9 cellular contexts compared by ENCODE assay signal in genomic region chr5:39197556-39197955, GRCh38. TPM values are rescaled to one million over a fixed set of nuclear protein-coding genes. Genes with fewer than 3 reads are reported as not detected.
DNase-seq lines count a peak whose midpoint lies in the region; ATAC-seq, FAIRE-seq and TF ChIP-seq lines count a peak whose summit lies in the region.
"Had no signal": no experiment of that assay in that cellular context is flagged by ENCODE, and none has a peak within 500 bp of the region (broad histone marks: within the 10 kb centered on the region; RNA-seq: fewer than 3 reads in every experiment).

No MANE protein-coding gene starts in this region.

- H3K4me3 ChIP-seq in PC-9, result no peak overlapping the region
- no peak overlapping the region for H3K4me3 ChIP-seq in bronchial epithelial cell (ENCODE audit: low read depth, low read length)

- peak overlapping the region; percentile 46 for H3K4me2 ChIP-seq in PC-9

- no peaks in the 10 kb centered on the region for H3K9me3 Mint-ChIP-seq in activated CD4-positive, alpha-beta memory T cell treated with anti-CD3 and anti-CD28 coated beads for 36 hours

- no TSS peak for BruUV-seq in PC-9 (replicated peaks; lab: Mats Ljungman, UMichigan)

- H3K36me3 ChIP-seq in PC-9 (ENCODE audit: low read depth) (no peaks in the 10 kb centered on the region; the same call in 1 of the 2 replicates), bronchial epithelial cell (ENCODE audit: control insufficient read depth, insufficient read depth, low read length) (no peaks in the 10 kb centered on the region)

- peaks cover 39% of the 10 kb centered on the region for H3K4me1 Mint-ChIP-seq in activated CD4-positive, alpha-beta memory T cell treated with anti-CD3 and anti-CD28 coated beads for 36 hours (ENCODE audit: low read depth)

- H3K4me3 Mint-ChIP-seq in activated CD4-positive, alpha-beta memory T cell treated with anti-CD3 and anti-CD28 coated beads for 36 hours, result peak overlapping the region; percentile 62

- CTCF ChIA-PET in PC-9 (lab: Charles Lee), result no interaction called here
- CTCF ChIA-PET in activated CD4-positive, alpha-beta memory T cell treated with anti-CD3 and anti-CD28 coated beads for 36 hours (lab: Charles Lee), result interaction anchor here (1.0 to 8.7 kb wide), 3 partner anchors 20 to 48 kb away, joined by 3 to 75 read pairs (median 3); partner anchors contain the start of gene FYB1

- H3K27ac Mint-ChIP-seq in activated CD4-positive, alpha-beta memory T cell treated with anti-CD3 and anti-CD28 coated beads for 36 hours, result peak overlapping the region; percentile 77

- H3K27ac ChIP-seq in PC-9, result peak overlapping the region; percentile 91

- DNase-seq in PC-9 (peak in 1 of 2 experiments; percentile 60), bronchial epithelial cell (ENCODE audit: low read depth) (peak; percentile 29), Right ventricle myocardium inferior (ENCODE audit: missing footprints) (no peak)
- peak; percentile 80 for DNase-seq in activated CD4-positive, alpha-beta memory T cell treated with anti-CD3 and anti-CD28 coated beads for 36 hours
- peak; percentile 40 for DNase-seq in stimulated activated CD8-positive, alpha-beta memory T cell treated with anti-CD3 and anti-CD28 coated beads, Interleukin-12 subunit alpha, Interleukin-12 subunit beta, amount 100 ng/mL, for 1 hour (ENCODE audit: low read depth)
- DNase-seq: erythroblast, retina had no signal

- no peak for TF ChIP-seq CTCF in PC-9 (conservative IDR thresholded peaks at IDR 0.05)
- TF ChIP-seq CTCF in bronchial epithelial cell (IDR thresholded peaks at IDR 0.05; ENCODE audit: insufficient read depth, low read length, severe bottlenecking), result no peak

- H3K4me1 ChIP-seq in PC-9 (replicated peaks; ENCODE audit: insufficient read depth), result peaks cover 56% of the 10 kb centered on the region

- no peaks in the 10 kb centered on the region for H4K20me1 ChIP-seq in PC-9 (ENCODE audit: insufficient read depth)

- H3K36me3 Mint-ChIP-seq in activated CD4-positive, alpha-beta memory T cell treated with anti-CD3 and anti-CD28 coated beads for 36 hours, result peaks cover 31% of the 10 kb centered on the region

- no peaks in the 10 kb centered on the region for H3K27me3 Mint-ChIP-seq in activated CD4-positive, alpha-beta memory T cell treated with anti-CD3 and anti-CD28 coated beads for 36 hours

- POLR2A ChIA-PET in PC-9 (lab: Charles Lee; ENCODE audit: unreplicated experiment), result interaction anchor here (0.8 kb wide), 1 partner anchor 1601 kb away, joined by 3 read pairs; the partner anchor contains the start of gene PRKAA1
- POLR2A ChIA-PET in activated CD4-positive, alpha-beta memory T cell treated with anti-CD3 and anti-CD28 coated beads for 36 hours (lab: Charles Lee), result interaction anchor here (1.0 to 5.3 kb wide), 3 partner anchors 10 to 33 kb away, joined by 3 to 91 read pairs (median 6); no protein-coding TSS in a partner anchor

- ATAC-seq in HG03354 (IDR thresholded peaks at IDR 0.05; ENCODE audit: poor library complexity, severe bottlenecking, unreplicated experiment) (no peak), Right ventricle myocardium inferior (no peak), HG03135 (IDR thresholded peaks at IDR 0.05; ENCODE audit: unreplicated experiment) (no peak)

- H3K27me3 ChIP-seq in PC-9 (ENCODE audit: insufficient read depth, low read depth) (no peaks in the 10 kb centered on the region), bronchial epithelial cell (ENCODE audit: control insufficient read depth, insufficient read depth, low read length) (no peaks in the 10 kb centered on the region)

- intact Hi-C loops in PC-9 (cut with micrococcal nuclease; ENCODE audit: unreplicated experiment), result loop anchor here (2.0 to 5.0 kb wide), 2 partner anchors 97 to 350 kb away; partner anchors contain the start of gene OSMR
- intact Hi-C loops in activated CD4-positive, alpha-beta memory T cell treated with anti-CD3 and anti-CD28 coated beads for 36 hours (cut with micrococcal nuclease), result no loop called here
- intact Hi-C loops in Right ventricle myocardium inferior (cut with DNase I), result no loop called here

- no peaks in the 10 kb centered on the region for H3K9me3 ChIP-seq in PC-9 (ENCODE audit: insufficient read depth, low read depth)

- no peak for FAIRE-seq in bronchial epithelial cell (lab: Jason Lieb, UNC)

- no peaks in the 10 kb centered on the region for H3K9me2 ChIP-seq in PC-9 (ENCODE audit: insufficient read depth)

- peaks cover 22% of the 10 kb centered on the region for H3F3A ChIP-seq in PC-9 (ENCODE audit: insufficient read depth, low read depth)

- no peak overlapping the region for H2AFZ ChIP-seq in PC-9

- no peaks in the 10 kb centered on the region for H3K79me2 ChIP-seq in PC-9 (ENCODE audit: low read depth)

RNA-seq across cellular contexts. Expression of gene FYB1, which starts 21.8 kb away (rescaled TPM):
- total RNA-seq in PC-9 (2021) (7.1 and 10.5 TPM in 2 replicates), bronchial epithelial cell (0.13 and 0.26 TPM in 2 replicates), Right ventricle myocardium inferior (4.7 TPM)
- 100 to 1,000 TPM; 105 to 106 TPM for total RNA-seq in activated CD4-positive, alpha-beta memory T cell treated with anti-CD3 and anti-CD28 coated beads for 36 hours
